In genomic region chr4:55876387-55876786, GRCh38 we compare ENCODE assay signal across 30 cellular contexts. TPM values are rescaled to one million over a fixed set of nuclear protein-coding genes. Genes with fewer than 3 reads are reported as not detected.
A peak's percentile ranks its signal among the peaks of the same experiment; 100 is the strongest.
DNase-seq lines count a peak whose midpoint lies in the region; ATAC-seq and TF ChIP-seq lines count a peak whose summit lies in the region.
"Had no signal": no experiment of that assay in that cellular context is flagged by ENCODE, and none has a peak within 500 bp of the region (broad histone marks: within the 10 kb centered on the region; RNA-seq: fewer than 3 reads in every experiment).

No MANE protein-coding gene starts in this region.

- no peaks in the 10 kb centered on the region for H3F3A ChIP-seq in MM.1S (ENCODE audit: insufficient read depth, low read length)

- no peaks in the 10 kb centered on the region for H3K27me3 ChIP-seq in MM.1S (replicated peaks; ENCODE audit: insufficient read depth, low read length)

- H3K27ac ChIP-seq in MM.1S (ENCODE audit: low read length) = no peak overlapping the region; the same call in 1 of the 2 replicates
- H3K27ac ChIP-seq: A549, C4-2B, HL-60, RWPE1 had no signal

- H3K9me2 ChIP-seq in MM.1S (replicated peaks; ENCODE audit: insufficient read depth, low read length) = no peaks in the 10 kb centered on the region

- H3K36me3 ChIP-seq in MM.1S (replicated peaks; ENCODE audit: insufficient read depth, low read length) = 0 out of 2 replicates have a peak, but pooled peaks cover 3% of the 10 kb centered on the region

- no peak overlapping the region for H3K4me3 Mint-ChIP-seq in chondrocyte (ENCODE audit: unreplicated experiment)
- H3K4me3 Mint-ChIP-seq in neural crest cell = no peak overlapping the region
- H3K4me3 Mint-ChIP-seq: B cell; CD8-positive, alpha-beta T cell; IgD-negative memory B cell had no signal

- H3K4me1 ChIP-seq in MM.1S (ENCODE audit: low read length) = 0 out of 2 replicates have a peak, but pooled peaks cover 3% of the 10 kb centered on the region
- H3K4me1 ChIP-seq: A549, Caco-2 had no signal

- H4K20me1 ChIP-seq in MM.1S (ENCODE audit: insufficient read depth, low read length) = no peaks in the 10 kb centered on the region

- no peak overlapping the region for H3K9ac ChIP-seq in MM.1S (ENCODE audit: low read length)

- ATAC-seq in HG02938 (IDR thresholded peaks at IDR 0.05; ENCODE audit: unreplicated experiment) (no peak), HG03135 (IDR thresholded peaks at IDR 0.05; ENCODE audit: unreplicated experiment) (no peak), GM21825 (IDR thresholded peaks at IDR 0.05; ENCODE audit: unreplicated experiment) (no peak)
- ATAC-seq: A549; CD8-positive, alpha-beta T cell; GM12878; Panc1 had no signal

- H3K79me2 ChIP-seq in MM.1S (ENCODE audit: low read length) = no peaks in the 10 kb centered on the region

- H3K36me3 Mint-ChIP-seq in chondrocyte (ENCODE audit: low read depth) (peaks cover 22% of the 10 kb centered on the region), neural crest cell (ENCODE audit: low read depth) (peaks cover 13% of the 10 kb centered on the region)

- H3K4me3 ChIP-seq in MM.1S (ENCODE audit: low read length) = no peak overlapping the region
- H3K4me3 ChIP-seq: A549, GM12878, SK-N-MC had no signal

- TF ChIP-seq CTCF in MM.1S (IDR thresholded peaks at IDR 0.05; ENCODE audit: low read length) = no peak
- no peak for TF ChIP-seq CTCF in chondrocyte (IDR thresholded peaks at IDR 0.05)
- no peak for TF ChIP-seq CTCF in neural crest cell (conservative IDR thresholded peaks at IDR 0.05)

- H2AFZ ChIP-seq in MM.1S (ENCODE audit: low read length) = no peak overlapping the region

- H3K27me3 Mint-ChIP-seq in chondrocyte (ENCODE audit: low read depth) (no peaks in the 10 kb centered on the region), neural crest cell (ENCODE audit: low read depth) (no peaks in the 10 kb centered on the region)
- H3K27me3 Mint-ChIP-seq: B cell, IgD-negative memory B cell had no signal

- H3K9me3 Mint-ChIP-seq in chondrocyte (ENCODE audit: low read depth) (no peaks in the 10 kb centered on the region), neural crest cell (no peaks in the 10 kb centered on the region)
- H3K9me3 Mint-ChIP-seq: CD8-positive, alpha-beta T cell; IgD-negative memory B cell had no signal

- no peak overlapping the region for H3K4me2 ChIP-seq in MM.1S (ENCODE audit: low read depth, low read length)
- H3K4me2 ChIP-seq: A549 had no signal

- DNase-seq in MM.1S (peak; percentile 79), chondrocyte (ENCODE audit: low spot score) (no peak), neural crest cell (ENCODE audit: low read depth, low spot score) (no peak), NCI-H187 treated with DMSO at 0.1 percent for 48 hours (lab: John Stamatoyannopoulos, UW) (no peak)
- DNase-seq: Caco-2; CD8-positive, alpha-beta T cell; EL; GDM1; HCEC 1CT; NCI-H1105 treated with DMSO at 0.1 percent for 48 hours; NCI-H1694; NCI-H2081; NCI-H2227 treated with DMSO at 0.1 percent for 48 hours; NCI-H526 treated with DMSO at 0.1 percent for 48 hours; SHP77 treated with DMSO at 0.1 percent for 48 hours had no signal

- peaks cover 7% of the 10 kb centered on the region for H3K4me1 Mint-ChIP-seq in chondrocyte (ENCODE audit: low read depth)
- peaks cover 3% of the 10 kb centered on the region for H3K4me1 Mint-ChIP-seq in neural crest cell
- H3K4me1 Mint-ChIP-seq: B cell had no signal

- peak overlapping the region; percentile 45 for H3K27ac Mint-ChIP-seq in chondrocyte (ENCODE audit: unreplicated experiment)
- H3K27ac Mint-ChIP-seq in neural crest cell (ENCODE audit: unreplicated experiment) = peak overlapping the region; percentile 5
- H3K27ac Mint-ChIP-seq: B cell; CD8-positive, alpha-beta T cell; IgD-negative memory B cell had no signal

- H3K9me3 ChIP-seq in MM.1S (replicated peaks; ENCODE audit: insufficient read depth, low read length) = no peaks in the 10 kb centered on the region
- H3K9me3 ChIP-seq: A549, Caco-2 had no signal

RNA-seq across cellular contexts. Expression of gene EXOC1, which starts 22.9 kb away (rescaled TPM):
- total RNA-seq in chondrocyte = 28.9 to 38.8 TPM (median 29.5 TPM) in 3 replicates
- total RNA-seq in neural crest cell = 25.9 and 27.3 TPM in 2 replicates

RNA-seq across cellular contexts. Expression of gene EXOC1L, which starts 56.8 kb away (rescaled TPM):
- total RNA-seq in chondrocyte (not detected in 3 replicates), neural crest cell (not detected in 2 replicates)
- total RNA-seq: B cell; Caco-2; CD8-positive, alpha-beta T cell; GM12878; H1; NCI-H460; OCI-LY7 had no signal
